1 cellular context compared by ENCODE assay signal in genomic region chr11:105220175-105220574, GRCh38.
TF ChIP-seq lines count a peak whose summit lies in the region.

No MANE protein-coding gene starts in this region.

TF ChIP-seq in GM23338, 12 proteins besides CTCF, POLR2A, EP300 and RAD21 (continued from another document):
- no peak for TF ChIP-seq REST (IDR thresholded peaks at IDR 0.05; ENCODE audit: unreplicated experiment)
- TF ChIP-seq NANOG (IDR thresholded peaks at IDR 0.05; ENCODE audit: borderline replicate concordance): no peak
- no peak for TF ChIP-seq JUNB (IDR thresholded peaks at IDR 0.05; ENCODE audit: unreplicated experiment)
- TF ChIP-seq ZNF331 (CRISPR knock-in tag; IDR thresholded peaks at IDR 0.05; ENCODE audit: low read depth): no peak
- no peak for TF ChIP-seq POLR2AphosphoS5 (IDR thresholded peaks at IDR 0.05; ENCODE audit: low read depth)
- no peak for TF ChIP-seq EZH2phosphoT487 (IDR thresholded peaks at IDR 0.05; ENCODE audit: unreplicated experiment)
TF ChIP-seq in GM23338: peak in this region for 0.
